ENCODE assay signal across 29 cellular contexts in the genomic region with DNA sequence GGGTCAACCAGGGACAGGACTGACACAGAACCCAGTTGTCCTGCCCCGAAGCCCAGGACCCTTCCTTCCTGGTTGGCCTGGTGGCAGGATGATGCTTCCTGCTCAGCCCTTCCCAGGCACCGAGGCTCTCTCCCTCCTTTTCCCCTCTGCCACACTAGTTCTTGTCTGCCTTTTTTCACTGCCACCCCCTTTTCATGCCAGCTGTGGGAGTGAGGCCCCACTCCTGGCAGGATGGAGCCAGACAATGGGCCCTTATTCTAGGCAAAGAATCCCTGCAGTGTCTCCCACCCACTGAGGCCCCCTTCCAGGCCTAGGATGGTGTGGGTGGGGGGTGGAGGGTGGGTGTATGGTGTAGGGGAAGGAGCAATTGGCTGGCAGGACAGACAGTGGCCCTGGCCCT. TPM values are rescaled to one million over a fixed set of nuclear protein-coding genes. Genes with fewer than 3 reads are reported as not detected.
DNase-seq lines count a peak whose midpoint lies in the region; ATAC-seq and TF ChIP-seq lines count a peak whose summit lies in the region.
"Had no signal": no experiment of that assay in that cellular context is flagged by ENCODE, and none has a peak within 500 bp of the region (broad histone marks: within the 10 kb centered on the region; RNA-seq: fewer than 3 reads in every experiment).

No MANE protein-coding gene starts in this region.

- peaks cover 16% of the 10 kb centered on the region for H3K4me1 Mint-ChIP-seq in activated CD4-positive, alpha-beta memory T cell treated with anti-CD3 and anti-CD28 coated beads, Interleukin-2, amount 10 ng/mL, durations not matched to agents 7 days and 5 days

- no peak overlapping the region for H3K27ac Mint-ChIP-seq in activated CD4-positive, alpha-beta memory T cell treated with anti-CD3 and anti-CD28 coated beads, Interleukin-2, amount 10 ng/mL, durations not matched to agents 7 days and 5 days
- H3K27ac Mint-ChIP-seq: activated naive CD8-positive, alpha-beta T cell treated with anti-CD3 and anti-CD28 coated beads, Interleukin-2, amount 50 U/mL, for 24 hours had no signal

- 50 to 68% methylated on average over 2 of the region's 2 CpGs for WGBS in upper lobe of left lung, 2 donors
- WGBS in tibial nerve, 2 donors = 24 to 59% methylated on average over 2 of the region's 2 CpGs

- H3K9me3 ChIP-seq in upper lobe of left lung = no peaks in the 10 kb centered on the region
- no peaks in the 10 kb centered on the region for H3K9me3 ChIP-seq in tibial nerve
- H3K9me3 ChIP-seq: breast epithelium, Caco-2, heart right ventricle, tibial artery had no signal

- peak in 12 of 14 donors; percentile 6 to 68 (median 35) for DNase-seq in C1 segment of cervical spinal cord (lab: John Stamatoyannopoulos, UW)
- peak in 35 of 58 donors; percentile 4 to 71 (median 32) for DNase-seq in anterior cingulate cortex (lab: John Stamatoyannopoulos, UW)
- peak in 8 of 10 donors; percentile 11 to 91 (median 37) for DNase-seq in posterior cingulate gyrus
- DNase-seq in foreskin fibroblast = no peak
- no peak for DNase-seq in upper lobe of left lung
- no peak for DNase-seq in activated CD4-positive, alpha-beta memory T cell treated with anti-CD3 and anti-CD28 coated beads, Interleukin-2, amount 10 ng/mL, durations not matched to agents 7 days and 5 days
- no peak for DNase-seq in tibial nerve (ENCODE audit: low spot score in 2 of 2)
- DNase-seq: activated CD4-positive, alpha-beta T cell treated with anti-CD3 and anti-CD28 coated beads for 48 hours; activated naive CD8-positive, alpha-beta T cell treated with anti-CD3 and anti-CD28 coated beads, Interleukin-2, amount 50 U/mL, for 24 hours; activated T-cell treated with anti-CD3 and anti-CD28 coated beads, Interleukin-2, amount 50 U/mL, for 1 hour; Caco-2; DND-41; effector CD8-positive, alpha-beta T cell; heart right ventricle; left colon; mammary epithelial cell; NCI-H1436; NCI-H510A; NK-92 treated with Interleukin-12 subunit alpha and Interleukin-12 subunit beta, amount 100 ng/mL, for 24 hours; retina; SHP77 treated with DMSO at 0.1 percent for 48 hours; tibial artery; WERI-Rb-1 had no signal

- H3K4me3 Mint-ChIP-seq in activated CD4-positive, alpha-beta memory T cell treated with anti-CD3 and anti-CD28 coated beads, Interleukin-2, amount 10 ng/mL, durations not matched to agents 7 days and 5 days = no peak overlapping the region

- H3K4me3 ChIP-seq in foreskin fibroblast (ENCODE audit: low read depth in 1 of 2, low read length in 2 of 2) = no peak overlapping the region
- no peak overlapping the region for H3K4me3 ChIP-seq in upper lobe of left lung
- no peak overlapping the region for H3K4me3 ChIP-seq in tibial nerve
- H3K4me3 ChIP-seq: tibial artery had no signal

- H3K4me1 ChIP-seq in upper lobe of left lung = peaks cover 10 to 13% (median 11%) of the 10 kb centered on the region in 4 donors
- H3K4me1 ChIP-seq in tibial nerve = peaks cover 0 to 28% (median 9%) of the 10 kb centered on the region in 4 donors

- H3K36me3 ChIP-seq in upper lobe of left lung (no peaks in the 10 kb centered on the region), tibial nerve (no peaks in the 10 kb centered on the region)
- H3K36me3 ChIP-seq: BLaER1 treated with 17β-estradiol and CSF1 and Interleukin-3, amounts not matched to agents 10 nM and 100 nM; breast epithelium; heart right ventricle; tibial artery had no signal

- CTCF ChIA-PET in activated CD4-positive, alpha-beta memory T cell treated with anti-CD3 and anti-CD28 coated beads, Interleukin-2, amount 10 ng/mL, durations not matched to agents 7 days and 5 days (lab: Charles Lee) = interaction anchor here (1.0 to 1.7 kb wide), 2 partner anchors 37 to 223 kb away, joined by 3 to 7 read pairs; a partner anchor contains a TSS

- POLR2A ChIA-PET in activated CD4-positive, alpha-beta memory T cell treated with anti-CD3 and anti-CD28 coated beads, Interleukin-2, amount 10 ng/mL, durations not matched to agents 7 days and 5 days (lab: Charles Lee) = no interaction called here

- no peaks in the 10 kb centered on the region for H3K36me3 Mint-ChIP-seq in activated CD4-positive, alpha-beta memory T cell treated with anti-CD3 and anti-CD28 coated beads, Interleukin-2, amount 10 ng/mL, durations not matched to agents 7 days and 5 days (ENCODE audit: low read depth)

- H3K9me3 Mint-ChIP-seq in activated CD4-positive, alpha-beta memory T cell treated with anti-CD3 and anti-CD28 coated beads, Interleukin-2, amount 10 ng/mL, durations not matched to agents 7 days and 5 days = no peaks in the 10 kb centered on the region
- H3K9me3 Mint-ChIP-seq: activated naive CD8-positive, alpha-beta T cell treated with anti-CD3 and anti-CD28 coated beads, Interleukin-2, amount 50 U/mL, for 24 hours; stimulated activated naive CD8-positive, alpha-beta T cell treated with anti-CD3 and anti-CD28 coated beads, Interleukin-15, Interleukin-2, amounts not matched to agents 100 ng/mL and 50 ng/mL, for 24 hours had no signal

- TF ChIP-seq CTCF in foreskin fibroblast (IDR thresholded peaks at IDR 0.05; ENCODE audit: low read depth, low read length) (no peak), upper lobe of left lung (IDR thresholded peaks at IDR 0.05) (no peak), tibial nerve (IDR thresholded peaks at IDR 0.05) (no peak)

- no peaks in the 10 kb centered on the region for H3K27me3 ChIP-seq in layer of hippocampus (ENCODE audit: control insufficient read depth, insufficient read depth, low read length)
- peaks cover 0 to 8% (median 1%) of the 10 kb centered on the region in 4 donors for H3K27me3 ChIP-seq in upper lobe of left lung
- H3K27me3 ChIP-seq in tibial nerve = no peaks in the 10 kb centered on the region
- H3K27me3 ChIP-seq: BLaER1 treated with 17β-estradiol and CSF1 and Interleukin-3, amounts not matched to agents 10 nM and 100 nM; breast epithelium had no signal

- no peak for ATAC-seq in upper lobe of left lung (ENCODE audit: low FRiP score in 2 of 2)
- ATAC-seq: activated naive CD8-positive, alpha-beta T cell treated with anti-CD3 and anti-CD28 coated beads, Interleukin-2, amount 50 U/mL, for 24 hours; left colon had no signal

- intact Hi-C loops in posterior cingulate gyrus (cut with DNase I) = loop anchor here (1.0 kb wide), 1 partner anchor 38 kb away; a partner anchor contains a TSS

- TF ChIP-seq EP300 in upper lobe of left lung (IDR thresholded peaks at IDR 0.05) (no peak), tibial nerve (IDR thresholded peaks at IDR 0.05) (no peak)

- peak overlapping the region; percentile 68 for H3K27ac ChIP-seq in layer of hippocampus (ENCODE audit: low read depth, low read length)
- H3K27ac ChIP-seq in upper lobe of left lung = no peak overlapping the region
- H3K27ac ChIP-seq in tibial nerve = no peak overlapping the region
- H3K27ac ChIP-seq: BLaER1 treated with 17β-estradiol and CSF1 and Interleukin-3, amounts not matched to agents 10 nM and 100 nM; breast epithelium; heart right ventricle; KMS-11; skin epidermis; tibial artery had no signal

- peaks cover 47% of the 10 kb centered on the region for H3K27me3 Mint-ChIP-seq in activated CD4-positive, alpha-beta memory T cell treated with anti-CD3 and anti-CD28 coated beads, Interleukin-2, amount 10 ng/mL, durations not matched to agents 7 days and 5 days

- TF ChIP-seq POLR2A in upper lobe of left lung (IDR thresholded peaks at IDR 0.05) (no peak), tibial nerve (IDR thresholded peaks at IDR 0.05) (no peak)

RNA-seq across cellular contexts. Expression of a gene that starts 1.1 kb away (rescaled TPM):
- total RNA-seq in upper lobe of left lung (10 to 100 TPM in 1 of 6 donors, 1 to 10 TPM in 5; 1.0 to 12.3 (median 3.0) TPM), tibial nerve (10 to 100 TPM in 2 of 4 donors, 1 to 10 TPM in 2; 1.5 to 14.1 (median 8.8) TPM)
- under 1 TPM; 0.60 to 0.81 TPM for total RNA-seq in activated CD4-positive, alpha-beta memory T cell treated with anti-CD3 and anti-CD28 coated beads, Interleukin-2, amount 10 ng/mL, durations not matched to agents 7 days and 5 days

RNA-seq across cellular contexts. Expression of a gene that starts 29.2 kb away (rescaled TPM):
- total RNA-seq in upper lobe of left lung = 10 to 100 TPM in 4 of 6 donors, 1 to 10 TPM in 2; 8.2 to 21.0 (median 12.6) TPM
- total RNA-seq in activated CD4-positive, alpha-beta memory T cell treated with anti-CD3 and anti-CD28 coated beads, Interleukin-2, amount 10 ng/mL, durations not matched to agents 7 days and 5 days = 10 to 100 TPM; 43.0 to 50.2 TPM
- 10 to 100 TPM; 19.8 to 42.5 (median 36.4) TPM for total RNA-seq in tibial nerve

RNA-seq across cellular contexts. Expression of a gene that starts 37.7 kb away (rescaled TPM):
- 10 to 100 TPM in 5 of 6 donors, 1 to 10 TPM in 1; 9.4 to 28.4 (median 19.2) TPM for total RNA-seq in upper lobe of left lung
- total RNA-seq in activated CD4-positive, alpha-beta memory T cell treated with anti-CD3 and anti-CD28 coated beads, Interleukin-2, amount 10 ng/mL, durations not matched to agents 7 days and 5 days = 1 to 10 TPM; 5.0 to 5.1 TPM
- total RNA-seq in tibial nerve = 10 to 100 TPM; 10.1 to 15.9 (median 13.0) TPM

RNA-seq across cellular contexts. Expression of a gene that starts 56.4 kb away (rescaled TPM):
- total RNA-seq in upper lobe of left lung = 100 to 1,000 TPM in 2 of 6 donors, 10 to 100 TPM in 4; 50.9 to 168 (median 93.0) TPM
- total RNA-seq in activated CD4-positive, alpha-beta memory T cell treated with anti-CD3 and anti-CD28 coated beads, Interleukin-2, amount 10 ng/mL, durations not matched to agents 7 days and 5 days = 100 to 1,000 TPM; 273 to 274 TPM
- 10 to 100 TPM; 27.8 to 51.3 (median 32.1) TPM for total RNA-seq in tibial nerve

Comparison
In these comparisons a context has a peak if more than half of its experiments do, and no peak if none do; other contexts are left out.
1. DNase-seq: peak in C1 segment of cervical spinal cord (12 of 14), anterior cingulate cortex (35 of 58) and posterior cingulate gyrus (8 of 10); none in foreskin fibroblast (0 of 2), upper lobe of left lung (0 of 2), activated CD4-positive, alpha-beta memory T cell treated with anti-CD3 and anti-CD28 coated beads, Interleukin-2, amount 10 ng/mL, durations not matched to agents 7 days and 5 days (single experiment) and tibial nerve (0 of 2).